Comparison of ENCODE assay signal across 8 cellular contexts in genomic region chr17:45341389-45342158, GRCh38. TPM values are rescaled to one million over a fixed set of nuclear protein-coding genes. Genes with fewer than 3 reads are reported as not detected.
DNase-seq lines count a peak whose midpoint lies in the region; ATAC-seq and TF ChIP-seq lines count a peak whose summit lies in the region.

No MANE protein-coding gene starts in this region.

- H3K9me3 Mint-ChIP-seq in natural killer cell treated with Interleukin-12 subunit alpha and Interleukin-12 subunit beta and Interleukin-15 and Interleukin-18, amount 100 ng/mL, for 72 hours: no peaks in the 10 kb centered on the region

- no peaks in the 10 kb centered on the region for H3K27me3 Mint-ChIP-seq in natural killer cell treated with Interleukin-12 subunit alpha and Interleukin-12 subunit beta and Interleukin-15 and Interleukin-18, amount 100 ng/mL, for 72 hours

- H3K4me1 Mint-ChIP-seq in natural killer cell treated with Interleukin-12 subunit alpha and Interleukin-12 subunit beta and Interleukin-15 and Interleukin-18, amount 100 ng/mL, for 72 hours (ENCODE audit: low read depth in 2 of 2): peaks cover 0 to 8% of the 10 kb centered on the region in 2 donors

- H3K4me3 ChIP-seq in cardiac muscle cell: no peak overlapping the region
- H3K4me3 ChIP-seq in gastrocnemius medialis: no peak overlapping the region

- no peaks in the 10 kb centered on the region for H3K27me3 ChIP-seq in cardiac muscle cell
- no peaks in the 10 kb centered on the region for H3K27me3 ChIP-seq in gastrocnemius medialis

- DNase-seq in H4 (ENCODE audit: low spot score): peak; percentile 83
- DNase-seq in SK-N-DZ (ENCODE audit: low spot score): peak; percentile 81
- DNase-seq in cardiac muscle cell (ENCODE audit: low read depth in 1 of 2, low spot score in 1 of 2): peak; percentile 79 to 96
- DNase-seq in gastrocnemius medialis: peak in 1 of 2 donors; percentile 33
- no peak for DNase-seq in natural killer cell treated with Interleukin-12 subunit alpha and Interleukin-12 subunit beta and Interleukin-15 and Interleukin-18, amount 100 ng/mL, for 72 hours (ENCODE audit: low spot score)
- no peak for DNase-seq in effector CD8-positive, alpha-beta T cell (lab: John Stamatoyannopoulos, UW)
- no peak for DNase-seq in DMS79 (lab: John Stamatoyannopoulos, UW)

- no peak overlapping the region for H3K4me3 Mint-ChIP-seq in natural killer cell treated with Interleukin-12 subunit alpha and Interleukin-12 subunit beta and Interleukin-15 and Interleukin-18, amount 100 ng/mL, for 72 hours

- in situ Hi-C loops in gastrocnemius medialis (cut with MboI; ENCODE audit: low sequenced_read_pairs in 4 of 4): no loop called here

- H3K36me3 ChIP-seq in cardiac muscle cell (no peaks in the 10 kb centered on the region), gastrocnemius medialis (no peaks in the 10 kb centered on the region)

- H3K4me1 ChIP-seq in cardiac muscle cell (ENCODE audit: low read depth) (peaks cover 17% of the 10 kb centered on the region), gastrocnemius medialis (no peaks in the 10 kb centered on the region)

- H3K9me3 ChIP-seq in cardiac muscle cell (ENCODE audit: low read depth): no peaks in the 10 kb centered on the region
- no peaks in the 10 kb centered on the region for H3K9me3 ChIP-seq in gastrocnemius medialis

- intact Hi-C loops in gastrocnemius medialis (cut with DNase I; ENCODE audit: low total_unique reads): no loop called here

- no peak for TF ChIP-seq CTCF in cardiac muscle cell (IDR thresholded peaks at IDR 0.05; ENCODE audit: low read depth, low read length)
- TF ChIP-seq CTCF in gastrocnemius medialis (IDR thresholded peaks at IDR 0.05 in 4 of 5, conservative IDR thresholded peaks at IDR 0.05 in 1 of 5): no peak

- no peaks in the 10 kb centered on the region for H3K36me3 Mint-ChIP-seq in natural killer cell treated with Interleukin-12 subunit alpha and Interleukin-12 subunit beta and Interleukin-15 and Interleukin-18, amount 100 ng/mL, for 72 hours

- no peak overlapping the region for H3K27ac Mint-ChIP-seq in natural killer cell treated with Interleukin-12 subunit alpha and Interleukin-12 subunit beta and Interleukin-15 and Interleukin-18, amount 100 ng/mL, for 72 hours

- ATAC-seq in gastrocnemius medialis (peak in 1 of 2 donors; percentile 12), GM21825 (IDR thresholded peaks at IDR 0.05; ENCODE audit: unreplicated experiment) (no peak)
- ATAC-seq in natural killer cell treated with Interleukin-12 subunit alpha and Interleukin-12 subunit beta and Interleukin-15 and Interleukin-18, amount 100 ng/mL, for 72 hours: no peak

- no peak for TF ChIP-seq POLR2A in gastrocnemius medialis (IDR thresholded peaks at IDR 0.05)

- H3K27ac ChIP-seq in cardiac muscle cell: no peak overlapping the region
- H3K27ac ChIP-seq in gastrocnemius medialis: peak overlapping the region in 3 of 4 donors; percentile 11 to 68 (median 36)

RNA-seq across cellular contexts. Expression of gene MAP3K14, which starts 24.8 kb away (rescaled TPM):
- 4.3 and 4.6 TPM in 2 replicates for total RNA-seq in H4 (2014; rRNA removed; shearing (Covaris generic))
- polyA plus RNA-seq in SK-N-DZ (2014; cell fraction: cytosol; rRNA removed): 3.2 and 3.7 TPM in 2 replicates
- polyA plus RNA-seq in SK-N-DZ (2014; cell fraction: nucleus; rRNA removed): 6.2 and 10.1 TPM in 2 replicates
- 2.9 and 3.6 TPM in 2 replicates for total RNA-seq in cardiac muscle cell
- 1.3 and 3.7 TPM in 2 replicates for polyA plus RNA-seq in cardiac muscle cell
- 10 to 100 TPM; 18.0 to 62.8 (median 34.0) TPM for total RNA-seq in gastrocnemius medialis
- 10 to 100 TPM; 65.9 to 75.4 TPM for total RNA-seq in natural killer cell treated with Interleukin-12 subunit alpha and Interleukin-12 subunit beta and Interleukin-15 and Interleukin-18, amount 100 ng/mL, for 72 hours

Comparison
In these comparisons a context has a peak if more than half of its experiments do, and no peak if none do; other contexts are left out.
1. DNase-seq: peak in H4 (single experiment), SK-N-DZ (single experiment) and cardiac muscle cell (2 of 2); none in natural killer cell treated with Interleukin-12 subunit alpha and Interleukin-12 subunit beta and Interleukin-15 and Interleukin-18, amount 100 ng/mL, for 72 hours (single experiment), effector CD8-positive, alpha-beta T cell (single experiment) and DMS79 (single experiment).